ENCODE assay signal across 11 cellular contexts in the genomic region with DNA sequence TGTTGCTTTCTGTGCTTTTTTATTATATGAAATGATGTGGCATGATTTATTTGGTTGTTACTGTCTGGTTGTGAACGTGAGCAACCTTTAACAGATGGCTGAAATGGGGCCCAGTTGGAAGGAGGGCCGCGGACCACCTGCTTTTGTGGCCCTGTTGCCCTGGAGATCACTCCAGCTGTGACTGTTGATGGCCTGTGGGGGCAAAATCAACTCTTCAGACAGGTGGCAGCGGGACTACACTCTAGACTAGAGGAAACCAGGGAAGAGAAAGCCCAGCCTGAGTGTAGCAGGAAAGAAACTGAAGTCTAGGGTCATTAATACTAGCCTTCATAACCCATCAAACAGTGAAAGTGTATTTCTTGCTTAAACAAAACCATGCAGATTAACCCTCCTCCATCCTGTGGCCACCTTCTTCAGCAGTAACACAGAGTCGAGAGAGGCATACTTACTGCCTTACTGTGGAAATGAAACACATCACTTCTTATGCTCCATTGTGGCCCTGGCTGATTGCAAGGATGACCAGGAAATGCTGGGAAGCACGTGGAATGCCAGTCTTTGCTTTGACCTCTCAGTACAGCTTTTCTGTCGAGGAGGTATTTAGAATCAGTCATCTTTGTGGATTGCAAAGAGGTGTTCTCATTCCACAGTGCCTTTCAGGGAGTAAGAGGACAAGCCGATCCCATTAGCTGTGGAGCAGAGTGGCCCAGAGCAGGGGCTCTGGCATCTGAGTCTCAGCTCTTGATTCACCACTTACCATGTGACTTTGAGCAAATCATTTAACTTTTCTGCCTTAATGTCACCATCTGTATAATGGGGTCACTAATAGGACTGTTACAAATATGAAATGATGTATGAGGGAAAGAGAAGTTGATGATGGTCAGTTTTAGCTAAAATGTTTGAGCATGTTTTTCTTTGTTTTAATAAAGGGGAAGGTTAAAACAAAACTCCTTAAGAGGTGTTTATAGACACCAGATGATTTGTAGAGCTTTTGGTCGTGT.
DNase-seq lines count a peak whose midpoint lies in the region; ATAC-seq and TF ChIP-seq lines count a peak whose summit lies in the region.
"Had no signal": no experiment of that assay in that cellular context is flagged by ENCODE, and none has a peak within 500 bp of the region (broad histone marks: within the 10 kb centered on the region; RNA-seq: fewer than 3 reads in every experiment).

No MANE protein-coding gene starts in this region.

- peak; percentile 50 for DNase-seq in GM23338 (ENCODE audit: low spot score)
- DNase-seq in NCI-H2081 (lab: John Stamatoyannopoulos, UW) = peak; percentile 72 to 91
- DNase-seq in central memory CD8-positive, alpha-beta T cell (ENCODE audit: low spot score in 2 of 2) = no peak
- DNase-seq in gastrocnemius medialis = no peak
- DNase-seq in NOMO-1 (lab: John Stamatoyannopoulos, UW; ENCODE audit: unreplicated experiment in 2 of 2) = no peak
- DNase-seq in medulla oblongata (ENCODE audit: extremely low spot score) = no peak
- DNase-seq: NCI-H526 had no signal

- H3K4me1 Mint-ChIP-seq in GM23338 = peaks cover 62% of the 10 kb centered on the region
- H3K4me1 Mint-ChIP-seq in central memory CD8-positive, alpha-beta T cell = peaks cover 69% of the 10 kb centered on the region

- no peaks in the 10 kb centered on the region for H3K9me2 ChIP-seq in GM23338 (ENCODE audit: insufficient read depth)

- intact Hi-C loops in gastrocnemius medialis (cut with DNase I; ENCODE audit: low total_unique reads) = no loop called here

- H3K9me3 ChIP-seq in gastrocnemius medialis = no peaks in the 10 kb centered on the region

- H3K4me1 ChIP-seq in GM23338 (ENCODE audit: insufficient read depth) (peaks cover 56% of the 10 kb centered on the region), gastrocnemius medialis (peaks cover 53 to 59% of the 10 kb centered on the region in 2 donors)

- no peaks in the 10 kb centered on the region for H3K9me3 Mint-ChIP-seq in GM23338
- no peaks in the 10 kb centered on the region for H3K9me3 Mint-ChIP-seq in central memory CD8-positive, alpha-beta T cell
- H3K9me3 Mint-ChIP-seq: stimulated activated naive CD8-positive, alpha-beta T cell treated with anti-CD3 and anti-CD28 coated beads, Interleukin-15, Interleukin-2, amounts not matched to agents 100 ng/mL and 50 ng/mL, for 24 hours had no signal

- H3K27ac ChIP-seq in GM23338 (ENCODE audit: low read depth) (no peak overlapping the region; the same call in 1 of the 2 replicates), gastrocnemius medialis (peak overlapping the region; percentile 3 to 46 (median 19))

- no peak overlapping the region for H3K27ac Mint-ChIP-seq in GM23338
- H3K27ac Mint-ChIP-seq in central memory CD8-positive, alpha-beta T cell (ENCODE audit: low read depth) = peak overlapping the region; percentile 21
- H3K27ac Mint-ChIP-seq: stimulated activated naive CD8-positive, alpha-beta T cell treated with anti-CD3 and anti-CD28 coated beads, Interleukin-15, Interleukin-2, amounts not matched to agents 100 ng/mL and 50 ng/mL, for 24 hours had no signal

- no peaks in the 10 kb centered on the region; the same call in none of the 2 replicates for H4K20me1 ChIP-seq in GM23338 (replicated peaks; ENCODE audit: insufficient read depth)

- in situ Hi-C loops in gastrocnemius medialis (cut with MboI; ENCODE audit: low sequenced_read_pairs in 4 of 4) = no loop called here

- peak in 1 of 2 experiments; percentile 21; a peak in 1 of 4 replicates for TF ChIP-seq CTCF in GM23338 (conservative IDR thresholded peaks at IDR 0.05; ENCODE audit: low read depth in 2 of 2)
- no peak for TF ChIP-seq CTCF in gastrocnemius medialis (IDR thresholded peaks at IDR 0.05 in 4 of 5, conservative IDR thresholded peaks at IDR 0.05 in 1 of 5)

- peaks cover 97% of the 10 kb centered on the region for H3K79me2 ChIP-seq in GM23338 (replicated peaks; ENCODE audit: insufficient read depth)

- no peaks in the 10 kb centered on the region for H3F3A ChIP-seq in GM23338 (replicated peaks; ENCODE audit: low read depth)

- no peak overlapping the region for H3K4me3 Mint-ChIP-seq in GM23338
- no peak overlapping the region for H3K4me3 Mint-ChIP-seq in central memory CD8-positive, alpha-beta T cell
- H3K4me3 Mint-ChIP-seq: stimulated activated naive CD8-positive, alpha-beta T cell treated with anti-CD3 and anti-CD28 coated beads, Interleukin-15, Interleukin-2, amounts not matched to agents 100 ng/mL and 50 ng/mL, for 24 hours had no signal

- ATAC-seq in GM23338 (peak; percentile 16; the same call in 2 of the 3 replicates), gastrocnemius medialis (no peak), GM18511 (IDR thresholded peaks at IDR 0.05; ENCODE audit: unreplicated experiment) (no peak)
- ATAC-seq in central memory CD8-positive, alpha-beta T cell (replicated peaks; ENCODE audit: extremely low read depth, poor library complexity, severe bottlenecking) = no peak
- ATAC-seq: left lobe of liver had no signal

- H3K27me3 Mint-ChIP-seq in GM23338 (ENCODE audit: insufficient read depth, low read depth, poor library complexity) = peaks cover 4% of the 10 kb centered on the region
- H3K27me3 Mint-ChIP-seq in central memory CD8-positive, alpha-beta T cell = no peaks in the 10 kb centered on the region
- H3K27me3 Mint-ChIP-seq: stimulated activated naive CD8-positive, alpha-beta T cell treated with anti-CD3 and anti-CD28 coated beads, Interleukin-15, Interleukin-2, amounts not matched to agents 100 ng/mL and 50 ng/mL, for 24 hours had no signal

- H3K27me3 ChIP-seq in GM23338 (ENCODE audit: insufficient read depth) (no peaks in the 10 kb centered on the region), gastrocnemius medialis (no peaks in the 10 kb centered on the region)

- no peak for TF ChIP-seq POLR2A in gastrocnemius medialis (IDR thresholded peaks at IDR 0.05)

- 0 out of 2 replicates have a peak overlapping the region, but pooled peaks have one; percentile 31 for H3K4me2 ChIP-seq in GM23338
- H3K4me2 ChIP-seq: smooth muscle cell had no signal

- H3K36me3 Mint-ChIP-seq in GM23338 (ENCODE audit: low read depth) = no peaks in the 10 kb centered on the region; the same call in 2 of the 3 replicates
- H3K36me3 Mint-ChIP-seq in central memory CD8-positive, alpha-beta T cell (ENCODE audit: insufficient read depth) = peaks cover 3% of the 10 kb centered on the region

- H3K4me3 ChIP-seq in GM23338 = no peak overlapping the region
- no peak overlapping the region for H3K4me3 ChIP-seq in gastrocnemius medialis
- H3K4me3 ChIP-seq: smooth muscle cell had no signal

- no peak overlapping the region for H2AFZ ChIP-seq in GM23338

- H3K36me3 ChIP-seq in GM23338 (ENCODE audit: insufficient read depth) (no peaks in the 10 kb centered on the region), gastrocnemius medialis (no peaks in the 10 kb centered on the region)

TF ChIP-seq in GM23338, 12 proteins besides CTCF, POLR2A, EP300 and RAD21:
- TF ChIP-seq ZNF114 (CRISPR knock-in tag; IDR thresholded peaks at IDR 0.05) = no peak
- no peak for TF ChIP-seq JUNB (IDR thresholded peaks at IDR 0.05; ENCODE audit: unreplicated experiment)
- TF ChIP-seq EZH2phosphoT487 (IDR thresholded peaks at IDR 0.05; ENCODE audit: unreplicated experiment) = no peak

Comparison
In these comparisons a context has a peak if more than half of its experiments do, and no peak if none do; other contexts are left out.
1. DNase-seq: peak in GM23338 (single experiment) and NCI-H2081 (2 of 2); none in central memory CD8-positive, alpha-beta T cell (0 of 2), gastrocnemius medialis (0 of 2), NOMO-1 (0 of 2) and medulla oblongata (single experiment).